ENCODE assay signal across 1 cellular context in the genomic region with DNA sequence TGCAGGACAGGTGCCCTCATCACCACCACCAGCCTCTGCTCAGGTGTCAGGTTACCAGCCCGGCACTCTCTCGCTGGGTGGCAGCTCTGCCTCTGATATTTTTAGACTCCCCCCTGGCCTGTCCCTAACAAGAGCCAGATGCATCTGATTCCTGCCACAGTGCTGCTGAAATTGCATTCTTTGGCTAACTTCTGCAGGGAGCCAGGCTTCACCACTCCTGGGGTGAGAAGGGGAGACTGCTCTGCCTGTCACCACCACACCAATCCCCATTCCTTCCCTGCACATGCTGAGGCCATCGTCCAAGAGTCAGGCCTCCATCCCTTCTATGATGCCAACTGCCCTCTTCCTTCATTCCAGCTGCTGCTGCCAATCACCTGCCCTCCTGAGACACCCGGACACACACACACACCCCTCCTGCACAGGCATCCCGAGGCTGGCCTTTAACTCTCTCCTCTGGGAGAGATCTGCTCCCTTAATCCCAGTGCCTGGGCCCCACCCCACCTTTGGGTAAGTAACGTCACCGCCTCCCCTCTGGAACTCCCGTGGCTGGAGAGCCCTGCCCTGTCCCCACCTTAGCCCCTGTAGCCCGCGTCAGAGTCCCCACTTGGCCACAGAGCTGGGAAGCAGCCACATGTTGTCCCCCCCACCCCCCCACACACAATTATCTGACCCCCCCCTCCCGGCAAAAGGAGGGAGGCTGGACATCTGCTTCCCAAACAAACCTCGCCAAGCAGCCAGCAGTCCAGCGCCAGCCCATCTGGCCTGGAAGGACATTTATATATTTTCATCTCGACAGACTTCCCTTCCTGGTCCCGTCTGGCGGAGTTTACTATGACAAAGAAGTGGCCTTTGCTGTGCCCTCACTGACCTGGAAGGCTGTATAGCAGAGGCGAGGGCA.
TF ChIP-seq lines count a peak whose summit lies in the region.

No MANE protein-coding gene starts in this region.

TF ChIP-seq in HEK293, 187 proteins besides CTCF, POLR2A, EP300 and RAD21 (continued from another document):
- TF ChIP-seq MEIS1 (CRISPR knock-in tag; IDR thresholded peaks at IDR 0.05; ENCODE audit: borderline replicate concordance) (no peak), ZNF558 (tag by site-specific recombination; IDR thresholded peaks at IDR 0.05) (no peak), ZNF112 (tag by site-specific recombination; IDR thresholded peaks at IDR 0.05) (no peak), ZNF416 (tag by site-specific recombination; IDR thresholded peaks at IDR 0.05) (no peak), ZSCAN23 (tag by site-specific recombination; IDR thresholded peaks at IDR 0.05) (no peak), ZNF639 (tag by site-specific recombination; IDR thresholded peaks at IDR 0.05) (no peak), ZNF658 (tag by site-specific recombination; IDR thresholded peaks at IDR 0.05) (no peak), ZNF114 (tag by site-specific recombination; IDR thresholded peaks at IDR 0.05) (no peak), GFI1B (tag by site-specific recombination; IDR thresholded peaks at IDR 0.05) (no peak), ZNF660 (tag by site-specific recombination; IDR thresholded peaks at IDR 0.05) (no peak), ZNF274 (IDR thresholded peaks at IDR 0.05; ENCODE audit: low read length) (no peak), ZNF274 (tag by site-specific recombination; IDR thresholded peaks at IDR 0.05; ENCODE audit: borderline replicate concordance) (no peak), ZSCAN16 (tag by site-specific recombination; IDR thresholded peaks at IDR 0.05) (no peak), YY2 (tag by site-specific recombination; IDR thresholded peaks at IDR 0.05) (no peak), PRDM2 (tag by site-specific recombination; IDR thresholded peaks at IDR 0.05; ENCODE audit: borderline replicate concordance) (no peak), SCRT1 (tag by site-specific recombination; IDR thresholded peaks at IDR 0.05; ENCODE audit: borderline replicate concordance) (no peak), ZNF670 (tag by site-specific recombination; IDR thresholded peaks at IDR 0.05; ENCODE audit: low read depth) (no peak), ZIC2 (tag by site-specific recombination; IDR thresholded peaks at IDR 0.05) (peak; percentile 48; the same call in 1 of the 2 replicates), ZNF366 (tag by site-specific recombination; conservative IDR thresholded peaks at IDR 0.05) (peak; percentile 31), ZNF18 (tag by site-specific recombination; IDR thresholded peaks at IDR 0.05) (no peak), BCL11B (tag by site-specific recombination; IDR thresholded peaks at IDR 0.05; ENCODE audit: low read depth) (no peak)
